ENCODE assay signal across 15 cellular contexts in genomic region chr20:12575352-12576095, GRCh38.
DNase-seq lines count a peak whose midpoint lies in the region; ATAC-seq and TF ChIP-seq lines count a peak whose summit lies in the region.
"Had no signal": no experiment of that assay in that cellular context is flagged by ENCODE, and none has a peak within 500 bp of the region (broad histone marks: within the 10 kb centered on the region; RNA-seq: fewer than 3 reads in every experiment).

No MANE protein-coding gene starts in this region.

- H3K9me3 Mint-ChIP-seq in T-cell: peaks cover under 1 to 9% (median 3%) of the 10 kb centered on the region in 3 donors
- H3K9me3 Mint-ChIP-seq: stimulated activated naive B cell treated with anti-CD40 and anti-IgM and Interleukin-4, amounts not matched to agents 10 μg/mL and 1 μg/mL and 100 μg/mL, for 72 hours; T-helper 2 cell treated with Interferon-gamma antibody and Interleukin-4, amounts not matched to agents 5 μg/mL and 100 μg/mL, for 36 hours had no signal

- no peaks in the 10 kb centered on the region for H3K27me3 Mint-ChIP-seq in T-cell
- H3K27me3 Mint-ChIP-seq: activated CD4-positive, alpha-beta memory T cell treated with anti-CD3 and anti-CD28 coated beads for 36 hours; stimulated activated naive B cell treated with anti-CD40 and anti-IgM and Interleukin-4, amounts not matched to agents 10 μg/mL and 1 μg/mL and 100 μg/mL, for 72 hours had no signal

- no peak for ATAC-seq in T-cell (replicated peaks in 1 of 4)
- ATAC-seq: HCT116; stimulated activated naive B cell treated with anti-CD40 and anti-IgM and Interleukin-4, amounts not matched to agents 10 μg/mL and 1 μg/mL and 100 μg/mL, for 72 hours had no signal

- no peak overlapping the region for H3K27ac Mint-ChIP-seq in T-cell
- H3K27ac Mint-ChIP-seq: activated CD4-positive, alpha-beta memory T cell treated with anti-CD3 and anti-CD28 coated beads for 36 hours; stimulated activated naive B cell treated with anti-CD40 and anti-IgM and Interleukin-4, amounts not matched to agents 10 μg/mL and 1 μg/mL and 100 μg/mL, for 72 hours; T-helper 2 cell treated with Interferon-gamma antibody and Interleukin-4, amounts not matched to agents 5 μg/mL and 100 μg/mL, for 36 hours had no signal

- no peaks in the 10 kb centered on the region for H3K4me1 Mint-ChIP-seq in T-cell
- H3K4me1 Mint-ChIP-seq: stimulated activated naive B cell treated with anti-CD40 and anti-IgM and Interleukin-4, amounts not matched to agents 10 μg/mL and 1 μg/mL and 100 μg/mL, for 72 hours had no signal

- CTCF ChIA-PET in T-cell (lab: Charles Lee): no interaction called here

- H3K4me3 Mint-ChIP-seq in T-cell: no peak overlapping the region
- H3K4me3 Mint-ChIP-seq: activated CD4-positive, alpha-beta memory T cell treated with anti-CD3 and anti-CD28 coated beads for 36 hours; stimulated activated naive B cell treated with anti-CD40 and anti-IgM and Interleukin-4, amounts not matched to agents 10 μg/mL and 1 μg/mL and 100 μg/mL, for 72 hours; T-helper 2 cell treated with Interferon-gamma antibody and Interleukin-4, amounts not matched to agents 5 μg/mL and 100 μg/mL, for 36 hours had no signal

- H3K27ac ChIP-seq in testis: no peak overlapping the region
- H3K27ac ChIP-seq: parathyroid adenoma, RWPE1 had no signal

- H3K9me3 ChIP-seq in testis: no peaks in the 10 kb centered on the region

- 42 to 45% methylated on average over 4 of the region's 4 CpGs for WGBS in testis, 2 donors

- TF ChIP-seq CTCF in fibroblast of villous mesenchyme (IDR thresholded peaks at IDR 0.05; ENCODE audit: insufficient read depth, low read depth, low read length): no peak
- no peak for TF ChIP-seq CTCF in testis (IDR thresholded peaks at IDR 0.05)
- no peak for TF ChIP-seq CTCF in GM20000 (IDR thresholded peaks at IDR 0.05; ENCODE audit: extremely low read depth, missing control alignments)

- H3K4me1 ChIP-seq in testis: peaks cover 12% of the 10 kb centered on the region

- H3K4me3 ChIP-seq in fibroblast of villous mesenchyme (ENCODE audit: low read depth, low read length) (no peak overlapping the region), testis (no peak overlapping the region)

- intact Hi-C loops in testis (cut with DNase I; ENCODE audit: low total_unique reads): no loop called here

- H3K27me3 ChIP-seq in testis: no peaks in the 10 kb centered on the region

- POLR2A ChIA-PET in T-cell (lab: Charles Lee): no interaction called here

- H3K36me3 ChIP-seq in testis (ENCODE audit: low read depth, missing control alignments): no peaks in the 10 kb centered on the region

- DNase-seq in RPMI7951 (ENCODE audit: low read depth): peak; percentile 8
- peak; percentile 92 for DNase-seq in fibroblast of villous mesenchyme (ENCODE audit: low read depth)
- DNase-seq in mucosa of gallbladder (ENCODE audit: low spot score): peak; percentile 68
- peak; percentile 82 for DNase-seq in testis
- DNase-seq in NCI-H1048 (lab: John Stamatoyannopoulos, UW): no peak
- DNase-seq in T-cell: no peak
- DNase-seq in GM20000 (ENCODE audit: low spot score): no peak
- DNase-seq: activated CD4-positive, alpha-beta memory T cell treated with anti-CD3 and anti-CD28 coated beads for 36 hours; NCI-H446; stimulated activated CD4-positive, alpha-beta T cell treated with anti-CD3 and anti-CD28 coated beads, Interleukin-4, amount 100 ng/mL, for 24 hours; stimulated activated naive B cell treated with anti-CD40 and anti-IgM and Interleukin-4, amounts not matched to agents 10 μg/mL and 1 μg/mL and 100 μg/mL, for 72 hours had no signal

- H3K36me3 Mint-ChIP-seq in T-cell: no peaks in the 10 kb centered on the region
- H3K36me3 Mint-ChIP-seq: activated CD4-positive, alpha-beta memory T cell treated with anti-CD3 and anti-CD28 coated beads for 36 hours; stimulated activated naive B cell treated with anti-CD40 and anti-IgM and Interleukin-4, amounts not matched to agents 10 μg/mL and 1 μg/mL and 100 μg/mL, for 72 hours had no signal

- TF ChIP-seq POLR2A in testis (IDR thresholded peaks at IDR 0.05): no peak

Comparison
In these comparisons a context has a peak if more than half of its experiments do, and no peak if none do; other contexts are left out.
1. DNase-seq: peak in RPMI7951 (single experiment), fibroblast of villous mesenchyme (single experiment), mucosa of gallbladder (single experiment) and testis (single experiment); none in NCI-H1048 (single experiment), T-cell (0 of 34) and GM20000 (single experiment).